ENCODE assay signal across 25 cellular contexts in genomic region chr13:94535775-94536174, GRCh38. TPM values are rescaled to one million over a fixed set of nuclear protein-coding genes. Genes with fewer than 3 reads are reported as not detected.
"Had no signal": no experiment of that assay in that cellular context is flagged by ENCODE, and none has a peak within 500 bp of the region (broad histone marks: within the 10 kb centered on the region; RNA-seq: fewer than 3 reads in every experiment).

No MANE protein-coding gene starts in this region.

- H3K4me1 ChIP-seq: Peyer's patch, SJCRH30 had no signal

- H3K27me3 ChIP-seq: cardiac muscle cell, Peyer's patch, SJCRH30 had no signal

- H3K9me3 ChIP-seq: Peyer's patch, SJCRH30, SK-N-SH had no signal

- H3K27ac Mint-ChIP-seq: activated naive CD4-positive, alpha-beta T cell treated with anti-CD3 and anti-CD28 coated beads, Interleukin-2, amount 10 ng/mL, durations not matched to agents 7 days and 5 days; activated T-helper 2 cell treated with anti-CD3 and anti-CD28 coated beads, Interferon-gamma antibody, Interleukin-2, Interleukin-4, amounts not matched to agents 10 μg/mL and 5 μg/mL and 100 μg/mL, durations not matched to agents 14 hours and 24 hours and 36 hours; brain had no signal

- H3K27ac ChIP-seq: cardiac muscle cell, Peyer's patch, RWPE1, SJCRH30 had no signal

- H3K36me3 Mint-ChIP-seq: activated naive CD4-positive, alpha-beta T cell treated with anti-CD3 and anti-CD28 coated beads, Interleukin-2, amount 10 ng/mL, durations not matched to agents 7 days and 5 days; brain had no signal

- H3K4me3 ChIP-seq: cardiac muscle cell, Peyer's patch, SJCRH30 had no signal

- DNase-seq: activated CD4-positive, alpha-beta T cell treated with anti-CD3 and anti-CD28 coated beads for 48 hours; activated CD4-positive, alpha-beta T cell treated with anti-CD3 and anti-CD28 coated beads, Interleukin-2, amount 50 U/mL, for 48 hours; activated CD4-positive, CD25-positive, alpha-beta regulatory T cell treated with anti-CD3 and anti-CD28 coated beads, Interleukin-2, amount 50 U/mL, for 72 hours; activated gamma-delta T cell treated with Interleukin-2 at 50 U/mL for 16 hours; activated naive CD4-positive, alpha-beta T cell treated with anti-CD3 and anti-CD28 coated beads, Interleukin-2, amount 10 ng/mL, durations not matched to agents 7 days and 5 days; activated T-cell treated with anti-CD3 and anti-CD28 coated beads for 4 hours; activated T-cell treated with anti-CD3 and anti-CD28 coated beads, Interleukin-2, amount 50 U/mL, for 48 hours; amygdala; KBM-7; NCI-H1092; NCI-H1417; NCI-H1694; NCI-H2029; NCI-H2107; NCI-H510A treated with DMSO at 0.1 percent for 48 hours; NCI-H69; Peyer's patch; Right ventricle myocardium superior; SJCRH30; SK-N-SH had no signal

- H3K9me3 Mint-ChIP-seq: activated naive CD4-positive, alpha-beta T cell treated with anti-CD3 and anti-CD28 coated beads, Interleukin-2, amount 10 ng/mL, durations not matched to agents 7 days and 5 days; activated T-helper 2 cell treated with anti-CD3 and anti-CD28 coated beads, Interferon-gamma antibody, Interleukin-2, Interleukin-4, amounts not matched to agents 10 μg/mL and 5 μg/mL and 100 μg/mL, durations not matched to agents 14 hours and 24 hours and 36 hours had no signal

- H3K4me3 Mint-ChIP-seq: activated naive CD4-positive, alpha-beta T cell treated with anti-CD3 and anti-CD28 coated beads, Interleukin-2, amount 10 ng/mL, durations not matched to agents 7 days and 5 days; brain had no signal

- H3K4me1 Mint-ChIP-seq: brain had no signal

- H3K36me3 ChIP-seq: cardiac muscle cell, Peyer's patch, SJCRH30 had no signal

RNA-seq across cellular contexts. Expression of gene DCT, which starts 56.3 kb away (rescaled TPM):
- total RNA-seq: activated T-helper 2 cell treated with anti-CD3 and anti-CD28 coated beads, Interferon-gamma antibody, Interleukin-2, Interleukin-4, amounts not matched to agents 10 μg/mL and 5 μg/mL and 100 μg/mL, durations not matched to agents 14 hours and 24 hours and 36 hours; M059J; Peyer's patch had no signal
- polyA plus RNA-seq: cardiac muscle cell had no signal
